Comparison of ENCODE assay signal across 1 cellular context in the genomic region with DNA sequence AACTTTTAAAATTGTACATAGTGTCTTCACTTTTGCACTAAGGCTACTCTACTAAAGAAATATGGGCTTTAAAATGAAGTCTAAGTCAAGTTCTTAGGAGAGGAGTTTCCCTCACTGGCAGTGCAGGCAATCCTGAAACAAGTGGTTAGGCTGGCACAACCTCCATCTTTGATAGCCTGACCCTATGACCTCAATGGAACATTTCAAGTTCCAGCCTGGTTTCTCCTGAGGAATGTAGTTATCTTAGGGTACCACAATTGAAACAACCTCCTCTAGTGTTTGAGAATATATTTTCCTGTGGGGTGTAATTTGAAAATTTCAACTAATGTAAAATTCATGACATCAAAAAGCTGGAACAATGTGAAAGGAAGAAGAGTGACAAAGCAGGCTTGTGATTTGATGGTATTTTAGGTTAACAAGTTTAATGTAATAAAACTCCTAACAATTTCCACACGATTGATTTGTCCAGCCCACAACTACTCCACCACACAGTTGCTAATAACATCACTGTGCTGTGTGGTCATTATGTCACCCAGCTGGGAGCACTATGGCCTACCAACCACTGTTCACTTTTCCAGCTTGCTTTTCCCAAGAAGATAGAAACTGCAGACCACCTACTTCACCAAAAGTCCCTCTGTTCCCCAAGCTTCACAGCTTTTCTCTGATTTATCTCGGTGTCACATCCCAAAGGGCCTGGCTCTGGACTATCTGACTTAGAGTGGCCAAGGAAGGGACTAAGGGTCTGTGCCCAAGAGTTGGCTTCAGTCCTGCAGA.
TF ChIP-seq lines count a peak whose summit lies in the region.

No MANE protein-coding gene starts in this region.

TF ChIP-seq in HepG2, 621 proteins besides CTCF, POLR2A, EP300 and RAD21 (continues in another document):
- TF ChIP-seq EHMT2 (IDR thresholded peaks at IDR 0.05; ENCODE audit: borderline replicate concordance, low read depth, low read length): no peak
- TF ChIP-seq ZNF563 (CRISPR knock-in tag; IDR thresholded peaks at IDR 0.05): no peak
- no peak for TF ChIP-seq MYC (CRISPR knock-in tag; IDR thresholded peaks at IDR 0.05; ENCODE audit: borderline replicate concordance)
- no peak for TF ChIP-seq ZBTB1 (CRISPR knock-in tag; IDR thresholded peaks at IDR 0.05; ENCODE audit: borderline replicate concordance)
- TF ChIP-seq, protein P1, sequence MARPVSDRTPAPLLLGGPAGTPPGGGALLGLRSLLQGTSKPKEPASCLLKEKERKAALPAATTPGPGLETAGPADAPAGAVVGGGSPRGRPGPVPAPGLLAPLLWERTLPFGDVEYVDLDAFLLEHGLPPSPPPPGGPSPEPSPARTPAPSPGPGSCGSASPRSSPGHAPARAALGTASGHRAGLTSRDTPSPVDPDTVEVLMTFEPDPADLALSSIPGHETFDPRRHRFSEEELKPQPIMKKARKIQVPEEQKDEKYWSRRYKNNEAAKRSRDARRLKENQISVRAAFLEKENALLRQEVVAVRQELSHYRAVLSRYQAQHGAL (CRISPR knock-in tag; IDR thresholded peaks at IDR 0.05; ENCODE audit: not compliant biosample characterization): no peak
- TF ChIP-seq, protein P2, sequence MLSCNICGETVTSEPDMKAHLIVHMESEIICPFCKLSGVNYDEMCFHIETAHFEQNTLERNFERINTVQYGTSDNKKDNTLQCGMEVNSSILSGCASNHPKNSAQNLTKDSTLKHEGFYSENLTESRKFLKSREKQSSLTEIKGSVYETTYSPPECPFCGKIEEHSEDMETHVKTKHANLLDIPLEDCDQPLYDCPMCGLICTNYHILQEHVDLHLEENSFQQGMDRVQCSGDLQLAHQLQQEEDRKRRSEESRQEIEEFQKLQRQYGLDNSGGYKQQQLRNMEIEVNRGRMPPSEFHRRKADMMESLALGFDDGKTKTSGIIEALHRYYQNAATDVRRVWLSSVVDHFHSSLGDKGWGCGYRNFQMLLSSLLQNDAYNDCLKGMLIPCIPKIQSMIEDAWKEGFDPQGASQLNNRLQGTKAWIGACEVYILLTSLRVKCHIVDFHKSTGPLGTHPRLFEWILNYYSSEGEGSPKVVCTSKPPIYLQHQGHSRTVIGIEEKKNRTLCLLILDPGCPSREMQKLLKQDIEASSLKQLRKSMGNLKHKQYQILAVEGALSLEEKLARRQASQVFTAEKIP (CRISPR knock-in tag; IDR thresholded peaks at IDR 0.05; ENCODE audit: borderline replicate concordance): no peak
- TF ChIP-seq NCOA2 (CRISPR knock-in tag; IDR thresholded peaks at IDR 0.05): no peak
- no peak for TF ChIP-seq PAX8 (CRISPR knock-in tag; IDR thresholded peaks at IDR 0.05; ENCODE audit: borderline replicate concordance)
- TF ChIP-seq ZNF138 (CRISPR knock-in tag; IDR thresholded peaks at IDR 0.05; ENCODE audit: low read depth): no peak
- no peak for TF ChIP-seq MLX (CRISPR knock-in tag; IDR thresholded peaks at IDR 0.05)
- TF ChIP-seq KIAA2018 (CRISPR knock-in tag; IDR thresholded peaks at IDR 0.05; ENCODE audit: borderline replicate concordance): no peak
- TF ChIP-seq HMGXB4 (CRISPR knock-in tag; IDR thresholded peaks at IDR 0.05; ENCODE audit: borderline replicate concordance in 1 of 2, low read depth in 1 of 2): no peak
- no peak for TF ChIP-seq MIER2 (CRISPR knock-in tag; IDR thresholded peaks at IDR 0.05)
- TF ChIP-seq SAP130 (CRISPR knock-in tag; IDR thresholded peaks at IDR 0.05; ENCODE audit: low read depth): no peak
- TF ChIP-seq ZNF724P (CRISPR knock-in tag; IDR thresholded peaks at IDR 0.05; ENCODE audit: borderline replicate concordance): no peak
- TF ChIP-seq ZNF501 (CRISPR knock-in tag; IDR thresholded peaks at IDR 0.05): no peak
- no peak for TF ChIP-seq SMAD1 (CRISPR knock-in tag; IDR thresholded peaks at IDR 0.05; ENCODE audit: borderline replicate concordance, low read depth)
- TF ChIP-seq ZFX (CRISPR knock-in tag; IDR thresholded peaks at IDR 0.05; ENCODE audit: low read depth): peak; percentile 63
- no peak for TF ChIP-seq ZNF256 (CRISPR knock-in tag; conservative IDR thresholded peaks at IDR 0.05)
- 0 out of 2 replicates have a peak, but pooled peaks have one; percentile 10 for TF ChIP-seq ZNF772 (CRISPR knock-in tag; IDR thresholded peaks at IDR 0.05)
- TF ChIP-seq RNF219 (CRISPR knock-in tag; IDR thresholded peaks at IDR 0.05): no peak
- no peak for TF ChIP-seq KLF16 (CRISPR knock-in tag; IDR thresholded peaks at IDR 0.05)
- TF ChIP-seq SYNCRIP (IDR thresholded peaks at IDR 0.05; ENCODE audit: insufficient read depth, low read depth, low read length): no peak
- TF ChIP-seq, protein P3, sequence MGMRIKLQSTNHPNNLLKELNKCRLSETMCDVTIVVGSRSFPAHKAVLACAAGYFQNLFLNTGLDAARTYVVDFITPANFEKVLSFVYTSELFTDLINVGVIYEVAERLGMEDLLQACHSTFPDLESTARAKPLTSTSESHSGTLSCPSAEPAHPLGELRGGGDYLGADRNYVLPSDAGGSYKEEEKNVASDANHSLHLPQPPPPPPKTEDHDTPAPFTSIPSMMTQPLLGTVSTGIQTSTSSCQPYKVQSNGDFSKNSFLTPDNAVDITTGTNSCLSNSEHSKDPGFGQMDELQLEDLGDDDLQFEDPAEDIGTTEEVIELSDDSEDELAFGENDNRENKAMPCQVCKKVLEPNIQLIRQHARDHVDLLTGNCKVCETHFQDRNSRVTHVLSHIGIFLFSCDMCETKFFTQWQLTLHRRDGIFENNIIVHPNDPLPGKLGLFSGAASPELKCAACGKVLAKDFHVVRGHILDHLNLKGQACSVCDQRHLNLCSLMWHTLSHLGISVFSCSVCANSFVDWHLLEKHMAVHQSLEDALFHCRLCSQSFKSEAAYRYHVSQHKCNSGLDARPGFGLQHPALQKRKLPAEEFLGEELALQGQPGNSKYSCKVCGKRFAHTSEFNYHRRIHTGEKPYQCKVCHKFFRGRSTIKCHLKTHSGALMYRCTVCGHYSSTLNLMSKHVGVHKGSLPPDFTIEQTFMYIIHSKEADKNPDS (CRISPR knock-in tag; IDR thresholded peaks at IDR 0.05): no peak
- TF ChIP-seq NRL (CRISPR knock-in tag; IDR thresholded peaks at IDR 0.05; ENCODE audit: borderline replicate concordance): no peak
- TF ChIP-seq YY1 (IDR thresholded peaks at IDR 0.05; ENCODE audit: insufficient read depth, insufficient replicate concordance, low read depth, low read length): no peak
- no peak for TF ChIP-seq ZNF781 (CRISPR knock-in tag; IDR thresholded peaks at IDR 0.05; ENCODE audit: borderline replicate concordance, not compliant biosample characterization)
- TF ChIP-seq ZNF33A (CRISPR knock-in tag; IDR thresholded peaks at IDR 0.05; ENCODE audit: borderline replicate concordance): no peak
- TF ChIP-seq, protein P4, sequence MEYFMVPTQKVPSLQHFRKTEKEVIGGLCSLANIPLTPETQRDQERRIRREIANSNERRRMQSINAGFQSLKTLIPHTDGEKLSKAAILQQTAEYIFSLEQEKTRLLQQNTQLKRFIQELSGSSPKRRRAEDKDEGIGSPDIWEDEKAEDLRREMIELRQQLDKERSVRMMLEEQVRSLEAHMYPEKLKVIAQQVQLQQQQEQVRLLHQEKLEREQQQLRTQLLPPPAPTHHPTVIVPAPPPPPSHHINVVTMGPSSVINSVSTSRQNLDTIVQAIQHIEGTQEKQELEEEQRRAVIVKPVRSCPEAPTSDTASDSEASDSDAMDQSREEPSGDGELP (IDR thresholded peaks at IDR 0.05; ENCODE audit: borderline replicate concordance, low read depth): peak; percentile 29; the same call in 1 of the 2 replicates
- TF ChIP-seq ZNF496 (CRISPR knock-in tag; IDR thresholded peaks at IDR 0.05; ENCODE audit: insufficient replicate concordance): no peak
- TF ChIP-seq HOXA9 (CRISPR knock-in tag; IDR thresholded peaks at IDR 0.05; ENCODE audit: borderline replicate concordance): no peak
- TF ChIP-seq TBX2 (CRISPR knock-in tag; IDR thresholded peaks at IDR 0.05; ENCODE audit: borderline replicate concordance): peak; percentile 30; the same call in 1 of the 2 replicates
- no peak for TF ChIP-seq POLR2AphosphoS2 (IDR thresholded peaks at IDR 0.05; ENCODE audit: low read depth, low read length)
- no peak for TF ChIP-seq ZNF550 (CRISPR knock-in tag; IDR thresholded peaks at IDR 0.05; ENCODE audit: borderline replicate concordance)
- TF ChIP-seq TMF1 (CRISPR knock-in tag; IDR thresholded peaks at IDR 0.05; ENCODE audit: low read depth): no peak
- no peak for TF ChIP-seq NR2F2 (IDR thresholded peaks at IDR 0.05; ENCODE audit: borderline replicate concordance, low read depth)
- TF ChIP-seq RBFOX2 (IDR thresholded peaks at IDR 0.05; ENCODE audit: low read depth, low read length): peak; percentile 43
- TF ChIP-seq ZNF7 (CRISPR knock-in tag; IDR thresholded peaks at IDR 0.05): no peak
- no peak for TF ChIP-seq NFYC (CRISPR knock-in tag; IDR thresholded peaks at IDR 0.05)
- TF ChIP-seq NR2F6 (IDR thresholded peaks at IDR 0.05): peak; percentile 45; the same call in 1 of the 2 replicates
- 0 out of 2 replicates have a peak, but pooled peaks have one; percentile 11 for TF ChIP-seq NR2F6 (CRISPR knock-in tag; IDR thresholded peaks at IDR 0.05)
